13 cellular contexts compared by ENCODE assay signal in genomic region chr6:154450498-154450897, GRCh38.
"Had no signal": no experiment of that assay in that cellular context is flagged by ENCODE, and none has a peak within 500 bp of the region (broad histone marks: within the 10 kb centered on the region; RNA-seq: fewer than 3 reads in every experiment).

No MANE protein-coding gene starts in this region.

- H3K4me3 ChIP-seq: dorsolateral prefrontal cortex, esophagus squamous epithelium, upper lobe of left lung had no signal

- H3K9me3 ChIP-seq: esophagus squamous epithelium, upper lobe of left lung had no signal

- H3K27ac ChIP-seq: upper lobe of left lung had no signal

- H3K4me3 Mint-ChIP-seq: activated CD8-positive, alpha-beta T cell treated with anti-CD3 and anti-CD28 coated beads for 36 hours; activated naive CD4-positive, alpha-beta T cell treated with anti-CD3 and anti-CD28 coated beads for 36 hours; natural killer cell had no signal

- ATAC-seq: activated CD8-positive, alpha-beta T cell treated with anti-CD3 and anti-CD28 coated beads for 36 hours; natural killer cell had no signal

- H3K27me3 ChIP-seq: dorsolateral prefrontal cortex, esophagus squamous epithelium, upper lobe of left lung had no signal

- H3K27me3 Mint-ChIP-seq: activated CD8-positive, alpha-beta T cell treated with anti-CD3 and anti-CD28 coated beads for 36 hours had no signal

- H3K4me1 Mint-ChIP-seq: natural killer cell had no signal

- H3K36me3 Mint-ChIP-seq: natural killer cell had no signal

- H3K27ac Mint-ChIP-seq: activated CD8-positive, alpha-beta T cell treated with anti-CD3 and anti-CD28 coated beads for 36 hours; activated naive CD4-positive, alpha-beta T cell treated with anti-CD3 and anti-CD28 coated beads for 36 hours; natural killer cell had no signal

- DNase-seq: activated CD4-positive, alpha-beta T cell treated with anti-CD3 and anti-CD28 coated beads for 4 hours; activated CD8-positive, alpha-beta T cell treated with anti-CD3 and anti-CD28 coated beads for 36 hours; activated naive CD4-positive, alpha-beta T cell treated with anti-CD3 and anti-CD28 coated beads for 36 hours; dorsolateral prefrontal cortex; esophagus squamous epithelium; foreskin fibroblast; mammary epithelial cell; natural killer cell; occipital lobe; stimulated activated CD4-positive, alpha-beta T cell treated with anti-CD3 and anti-CD28 coated beads, Interleukin-12 subunit alpha, Interleukin-12 subunit beta, amount 100 ng/mL, for 4 hours; stimulated activated naive CD4-positive, alpha-beta T cell; T-helper 9 cell; upper lobe of left lung had no signal

- H3K9me3 Mint-ChIP-seq: activated CD8-positive, alpha-beta T cell treated with anti-CD3 and anti-CD28 coated beads for 36 hours; activated naive CD4-positive, alpha-beta T cell treated with anti-CD3 and anti-CD28 coated beads for 36 hours; natural killer cell had no signal
